18 cellular contexts compared by ENCODE assay signal in the genomic region with DNA sequence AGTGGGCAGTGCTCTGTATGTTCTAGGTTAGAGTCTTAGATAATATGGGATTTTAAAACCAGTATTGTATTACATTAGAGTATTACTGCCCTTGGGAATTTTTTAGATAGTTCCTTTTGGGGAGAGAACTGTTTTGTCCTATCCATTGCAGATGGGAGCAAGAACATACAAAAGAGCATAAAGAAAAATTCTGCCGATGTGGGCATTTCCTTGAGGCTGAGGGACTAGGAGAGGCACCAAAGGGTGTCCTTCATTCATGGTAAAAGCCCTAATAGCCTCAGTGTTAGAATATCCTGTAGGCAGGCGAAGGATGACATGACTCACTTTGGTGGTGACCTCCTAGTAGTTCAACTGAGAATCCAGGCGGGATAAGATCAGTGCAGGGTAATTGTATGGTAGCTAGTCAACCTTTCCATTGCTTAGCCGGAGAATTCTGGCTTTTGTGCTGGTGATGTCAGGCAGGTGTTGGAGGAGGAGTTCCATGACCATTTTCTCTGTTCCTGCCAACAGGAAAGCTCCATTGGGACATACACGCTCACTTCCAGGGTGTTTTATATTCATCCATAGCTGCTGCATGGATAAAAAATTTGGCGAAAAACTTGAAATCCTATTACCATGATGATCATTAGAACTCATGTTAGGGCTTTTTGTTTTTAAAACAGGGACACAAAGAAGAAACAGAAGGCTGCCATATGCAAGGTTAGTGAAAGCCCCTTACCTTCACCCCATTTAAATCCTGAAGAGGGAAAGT. TPM values are rescaled to one million over a fixed set of nuclear protein-coding genes. Genes with fewer than 3 reads are reported as not detected.
DNase-seq lines count a peak whose midpoint lies in the region; ATAC-seq, FAIRE-seq and TF ChIP-seq lines count a peak whose summit lies in the region.
"Had no signal": no experiment of that assay in that cellular context is flagged by ENCODE, and none has a peak within 500 bp of the region (broad histone marks: within the 10 kb centered on the region; RNA-seq: fewer than 3 reads in every experiment).

No MANE protein-coding gene starts in this region.

- DNase-seq in heart left ventricle (no peak), Right ventricle myocardium superior (no peak), K562 (ENCODE audit: extremely low read depth in 1 of 4, low spot score in 3 of 4) (peak; percentile 54 to 83 (median 70)), keratinocyte (ENCODE audit: low read depth, low spot score) (no peak), type B pancreatic cell (ENCODE audit: extremely low spot score, unreplicated experiment) (no peak), mesenteric fat pad (ENCODE audit: low spot score) (no peak)
- DNase-seq in activated naive CD4-positive, alpha-beta T cell treated with anti-CD3 and anti-CD28 coated beads, Interleukin-2, amount 50 U/mL, for 72 hours (ENCODE audit: low spot score in 2 of 2), result no peak
- DNase-seq: ACHN; CD8-positive, alpha-beta T cell; cerebellar nuclear complex; hypothalamus; stimulated activated naive CD4-positive, alpha-beta T cell had no signal

- TF ChIP-seq CTCF in heart left ventricle (IDR thresholded peaks at IDR 0.05) (no peak), K562 (IDR thresholded peaks at IDR 0.05 in 2 of 3, conservative IDR thresholded peaks at IDR 0.05 in 1 of 3; ENCODE audit: insufficient read depth in 2 of 3, low read depth in 1 of 3, low read length in 3 of 3) (no peak), keratinocyte (optimal IDR thresholded peaks at IDR 0.05 in 1 of 3, IDR thresholded peaks at IDR 0.05 in 1 of 3, conservative IDR thresholded peaks at IDR 0.05 in 1 of 3; ENCODE audit: extremely low read depth in 1 of 3, insufficient read depth in 2 of 3, low read length in 3 of 3) (no peak), type B pancreatic cell (conservative IDR thresholded peaks at IDR 0.05) (no peak)

- H3K9me3 Mint-ChIP-seq in type B pancreatic cell, result no peaks in the 10 kb centered on the region
- no peaks in the 10 kb centered on the region for H3K9me3 Mint-ChIP-seq in stimulated activated memory B cell treated with anti-CD40 and anti-IgM and Interleukin-4, amounts not matched to agents 10 μg/mL and 1 μg/mL and 100 μg/mL, for 72 hours
- no peaks in the 10 kb centered on the region for H3K9me3 Mint-ChIP-seq in activated naive CD4-positive, alpha-beta T cell treated with anti-CD3 and anti-CD28 coated beads, Interleukin-2, amount 50 U/mL, for 72 hours
- H3K9me3 Mint-ChIP-seq: CD8-positive, alpha-beta T cell; memory B cell; neural crest cell had no signal

- CTCF ChIA-PET in K562 (lab: Yijun Ruan, JAX; ENCODE audit: low intra/inter-chr PET ratio), result no interaction called here

- H3K27me3 ChIP-seq in heart left ventricle, result no peaks in the 10 kb centered on the region
- H3K27me3 ChIP-seq in K562 (ENCODE audit: control insufficient read depth in 2 of 2, insufficient read depth in 2 of 2, low read length in 2 of 2), result no peaks in the 10 kb centered on the region
- no peaks in the 10 kb centered on the region for H3K27me3 ChIP-seq in keratinocyte (ENCODE audit: control insufficient read depth, extremely low read depth, insufficient read depth, low read length)

- TF ChIP-seq RAD21 in K562 (CRISPR knock-in tag; conservative IDR thresholded peaks at IDR 0.05 in 1 of 2, IDR thresholded peaks at IDR 0.05 in 1 of 2), result peak in 1 of 2 experiments; percentile 10; a peak in 1 of 4 replicates

- TF ChIP-seq POLR2A in heart left ventricle (IDR thresholded peaks at IDR 0.05), result no peak
- TF ChIP-seq POLR2A in K562 (conservative IDR thresholded peaks at IDR 0.05), result no peak

- no peak overlapping the region for H3K4me3 ChIP-seq in heart left ventricle
- H3K4me3 ChIP-seq in K562, result no peak overlapping the region
- H3K4me3 ChIP-seq in keratinocyte (ENCODE audit: control insufficient read depth in 2 of 3, extremely low read depth in 1 of 3, insufficient read depth in 2 of 3, low read depth in 1 of 3, low read length in 3 of 3), result no peak overlapping the region

- H3K27me3 Mint-ChIP-seq in type B pancreatic cell, result no peaks in the 10 kb centered on the region
- peaks cover 46% of the 10 kb centered on the region for H3K27me3 Mint-ChIP-seq in stimulated activated memory B cell treated with anti-CD40 and anti-IgM and Interleukin-4, amounts not matched to agents 10 μg/mL and 1 μg/mL and 100 μg/mL, for 72 hours

- no peaks in the 10 kb centered on the region for H3K36me3 Mint-ChIP-seq in type B pancreatic cell
- no peaks in the 10 kb centered on the region for H3K36me3 Mint-ChIP-seq in stimulated activated memory B cell treated with anti-CD40 and anti-IgM and Interleukin-4, amounts not matched to agents 10 μg/mL and 1 μg/mL and 100 μg/mL, for 72 hours
- no peaks in the 10 kb centered on the region for H3K36me3 Mint-ChIP-seq in activated naive CD4-positive, alpha-beta T cell treated with anti-CD3 and anti-CD28 coated beads, Interleukin-2, amount 50 U/mL, for 72 hours
- H3K36me3 Mint-ChIP-seq: CD8-positive, alpha-beta T cell; memory B cell had no signal

- H3K27ac Mint-ChIP-seq in type B pancreatic cell, result peak overlapping the region; percentile 34
- H3K27ac Mint-ChIP-seq in stimulated activated memory B cell treated with anti-CD40 and anti-IgM and Interleukin-4, amounts not matched to agents 10 μg/mL and 1 μg/mL and 100 μg/mL, for 72 hours, result no peak overlapping the region
- H3K27ac Mint-ChIP-seq in activated naive CD4-positive, alpha-beta T cell treated with anti-CD3 and anti-CD28 coated beads, Interleukin-2, amount 50 U/mL, for 72 hours, result no peak overlapping the region
- H3K27ac Mint-ChIP-seq: activated naive CD8-positive, alpha-beta T cell; CD8-positive, alpha-beta T cell; memory B cell had no signal

- POLR2A ChIA-PET in K562 (lab: Yijun Ruan, JAX), result interaction anchor here (0.6 to 1.7 kb wide), 5 partner anchors 9 to 234 kb away, joined by 3 to 5 read pairs (median 3); a partner anchor contains a TSS

- H3K79me2 ChIP-seq in K562 (ENCODE audit: control insufficient read depth, insufficient read depth, low read length) (no peaks in the 10 kb centered on the region), keratinocyte (ENCODE audit: control insufficient read depth, insufficient read depth, low read length) (peaks cover 66% of the 10 kb centered on the region)

- H3K36me3 ChIP-seq in heart left ventricle, result peaks cover 0 to 5% (median 0%) of the 10 kb centered on the region in 9 donors
- no peaks in the 10 kb centered on the region for H3K36me3 ChIP-seq in K562 (ENCODE audit: control insufficient read depth, insufficient read depth, low read length)
- H3K36me3 ChIP-seq in keratinocyte (ENCODE audit: control insufficient read depth in 2 of 2, extremely low read depth in 1 of 2, insufficient read depth in 2 of 2, low read length in 2 of 2), result peaks cover 0 to 5% of the 10 kb centered on the region in 2 experiments

- H3K9me3 ChIP-seq in heart left ventricle (no peaks in the 10 kb centered on the region), K562 (replicated peaks; ENCODE audit: control insufficient read depth, insufficient read depth, low read depth, low read length) (no peaks in the 10 kb centered on the region), keratinocyte (ENCODE audit: control insufficient read depth, low read depth, low read length) (no peaks in the 10 kb centered on the region)

- H3K4me1 Mint-ChIP-seq in type B pancreatic cell (ENCODE audit: unreplicated experiment), result peaks cover 14% of the 10 kb centered on the region
- H3K4me1 Mint-ChIP-seq in stimulated activated memory B cell treated with anti-CD40 and anti-IgM and Interleukin-4, amounts not matched to agents 10 μg/mL and 1 μg/mL and 100 μg/mL, for 72 hours, result no peaks in the 10 kb centered on the region
- H3K4me1 Mint-ChIP-seq: memory B cell had no signal

- H3K4me1 ChIP-seq in heart left ventricle (peaks cover 16 to 100% (median 94%) of the 10 kb centered on the region in 12 donors), K562 (replicated peaks in 1 of 2; ENCODE audit: control insufficient read depth in 2 of 2, insufficient read depth in 2 of 2, low read length in 2 of 2) (peaks cover 10 to 45% of the 10 kb centered on the region in 2 experiments), keratinocyte (ENCODE audit: control insufficient read depth, extremely low read depth, insufficient read depth, low read length) (peaks cover 77% of the 10 kb centered on the region)

- H3K4me2 ChIP-seq in K562 (ENCODE audit: insufficient read depth, low read length), result peak overlapping the region; percentile 17; the same call in 1 of the 2 replicates
- H3K4me2 ChIP-seq in keratinocyte (ENCODE audit: control insufficient read depth, extremely low read depth, insufficient read depth, low read depth, low read length), result peak overlapping the region; percentile 72

- peak in 3 of 4 donors; percentile 59 to 63 (median 59) for ATAC-seq in heart left ventricle
- no peak for ATAC-seq in Right ventricle myocardium superior (ENCODE audit: poor library complexity)
- peak; percentile 92 for ATAC-seq in K562
- ATAC-seq in stimulated activated memory B cell treated with anti-CD40 and anti-IgM and Interleukin-4, amounts not matched to agents 10 μg/mL and 1 μg/mL and 100 μg/mL, for 72 hours, result no peak
- no peak for ATAC-seq in activated naive CD4-positive, alpha-beta T cell treated with anti-CD3 and anti-CD28 coated beads, Interleukin-2, amount 50 U/mL, for 72 hours
- ATAC-seq: CD8-positive, alpha-beta T cell had no signal

- FAIRE-seq in K562 (lab: Jason Lieb, UNC) (peak; percentile 88), keratinocyte (lab: Jason Lieb, UNC) (no peak)
- FAIRE-seq: G401.6, GM19239 had no signal

- H2AFZ ChIP-seq in K562 (ENCODE audit: low read depth, low read length), result no peak overlapping the region
- H2AFZ ChIP-seq in keratinocyte (ENCODE audit: control insufficient read depth, low read length), result no peak overlapping the region

- in situ Hi-C loops in K562 (cut with MboI), result no loop called here

- H3K9ac ChIP-seq in K562 (ENCODE audit: insufficient read depth in 1 of 2, low read depth in 2 of 2, low read length in 2 of 2) (no peak overlapping the region), keratinocyte (ENCODE audit: control insufficient read depth, extremely low read depth, insufficient read depth, low read length) (peak overlapping the region; percentile 53)

- BruUV-seq in K562 (replicated peaks; lab: Mats Ljungman, UMichigan), result no TSS peak

- dilution Hi-C loops in keratinocyte (cut with MboI; ENCODE audit: extremely low pct_ligation_motif_present, low sequenced_read_pairs), result no loop called here

- H3K27ac ChIP-seq in heart left ventricle, result peak overlapping the region in 8 of 12 donors; percentile 3 to 36 (median 29)
- 0 out of 3 replicates have a peak overlapping the region, but pooled peaks have one; percentile 35 for H3K27ac ChIP-seq in K562 (ENCODE audit: extremely low read depth, low read depth, low read length)
- H3K27ac ChIP-seq in keratinocyte (ENCODE audit: control insufficient read depth, insufficient read depth, low read length), result peak overlapping the region; percentile 92

- WGBS in heart left ventricle, 4 donors, result 53 to 69% (median 68%) methylated on average over 6 of the region's 6 CpGs
- 26% methylated on average over 6 of the region's 6 CpGs for WGBS in K562 (ENCODE audit: insufficient coverage, low coverage, missing lambda C conversion rate)

- no peaks in the 10 kb centered on the region for H4K20me1 ChIP-seq in K562 (replicated peaks; ENCODE audit: control insufficient read depth, insufficient read depth, low read length)
- no peaks in the 10 kb centered on the region for H4K20me1 ChIP-seq in keratinocyte (ENCODE audit: control insufficient read depth, extremely low read depth, insufficient read depth, low read length)

- H3K4me3 Mint-ChIP-seq in type B pancreatic cell, result no peak overlapping the region
- no peak overlapping the region for H3K4me3 Mint-ChIP-seq in stimulated activated memory B cell treated with anti-CD40 and anti-IgM and Interleukin-4, amounts not matched to agents 10 μg/mL and 1 μg/mL and 100 μg/mL, for 72 hours
- H3K4me3 Mint-ChIP-seq: activated naive CD8-positive, alpha-beta T cell; CD8-positive, alpha-beta T cell; memory B cell; neural crest cell had no signal

- intact Hi-C loops in heart left ventricle (cut with DNase I) (no loop called here), Right ventricle myocardium superior (cut with DNase I) (no loop called here), K562 (cut with micrococcal nuclease) (no loop called here)

- H3K9me1 ChIP-seq in K562 (ENCODE audit: control insufficient read depth, insufficient read depth, low read length) (no peaks in the 10 kb centered on the region), keratinocyte (ENCODE audit: control insufficient read depth, extremely low read depth, insufficient read depth, low read length) (no peaks in the 10 kb centered on the region)

- TF ChIP-seq EP300 in K562 (IDR thresholded peaks at IDR 0.05; ENCODE audit: low read length), result peak; percentile 57

RNA-seq across cellular contexts. Expression of a gene that starts 28.1 kb away (rescaled TPM):
- total RNA-seq in heart left ventricle, result 100 to 1,000 TPM; 194 to 790 (median 216) TPM
- 100 to 1,000 TPM in 1 of 2 donors, 10 to 100 TPM in 1; 93.6 to 153 TPM for polyA plus RNA-seq in heart left ventricle
- 200 TPM for total RNA-seq in Right ventricle myocardium superior
- 16.7 and 39.1 TPM in 2 replicates for total RNA-seq in K562 (2011; cell fraction: chromatin; rRNA removed; ENCODE audit: low replicate concordance)
- 11.2 and 15.0 TPM in 2 replicates for total RNA-seq in K562 (2011; cell fraction: nucleolus; rRNA removed)
- 13.9 and 14.0 TPM in 2 replicates for total RNA-seq in K562 (2011; cell fraction: nucleoplasm; rRNA removed)
- 1.8 and 4.3 TPM in 2 replicates for total RNA-seq in K562 (2014; rRNA removed)
- total RNA-seq in K562 (2014; rRNA removed; fragmentation: Illumina TruSeq; extraction: Trizol), result 2.6 and 4.1 TPM in 2 replicates
- total RNA-seq in K562 (2015; rRNA removed; fragmentation: Illumina TruSeq; extraction: Trizol), result 5.3 and 5.6 TPM in 2 replicates
- 9.9 and 11.2 TPM in 2 replicates for total RNA-seq in K562 (2021)
- polyA plus RNA-seq in K562 (2011; rRNA removed), result 4.1 and 14.1 TPM in 2 replicates
- polyA plus RNA-seq in K562 (2011; cell fraction: cytosol; rRNA removed), result 3.4 and 4.8 TPM in 2 replicates
- polyA plus RNA-seq in K562 (2011; cell fraction: nucleus; rRNA removed), result 15.8 and 17.6 TPM in 2 replicates
- polyA plus RNA-seq in K562 (2012), result 13.3 and 35.0 TPM in 2 replicates
- polyA plus RNA-seq in K562 (2014; fragmentation: Illumina TruSeq; extraction: Trizol), result 4.6 and 6.2 TPM in 2 replicates
- under 1 TPM; 0.25 to 0.56 TPM for polyA plus RNA-seq in K562 (2014; fragmentation: Nextera tagmentation; extraction: Ambion mirVana)
- 2.9 and 3.6 TPM in 2 replicates for polyA plus RNA-seq in K562 (2014; rRNA removed)
- 6.0 and 12.7 TPM in 2 replicates for polyA minus RNA-seq in K562 (2011; rRNA and poly(A)+ RNA removed)
- 6.8 and 16.1 TPM in 2 replicates for polyA minus RNA-seq in K562 (2011; cell fraction: cytosol; rRNA and poly(A)+ RNA removed)
- polyA minus RNA-seq in K562 (2011; cell fraction: nucleus; rRNA and poly(A)+ RNA removed), result 14.5 and 17.2 TPM in 2 replicates
- polyA plus RNA-seq in keratinocyte, result 91.0 to 153 TPM (median 96.7 TPM) in 3 replicates
- polyA plus RNA-seq in keratinocyte (2011; ENCODE audit: low read depth), result 38.1 TPM
- polyA plus RNA-seq in keratinocyte (2011; cell fraction: cytosol; rRNA removed), result 102 and 135 TPM in 2 replicates
- polyA plus RNA-seq in keratinocyte (2011; cell fraction: nucleus; rRNA removed), result 154 and 178 TPM in 2 replicates
- 76.1 and 76.9 TPM in 2 replicates for polyA plus RNA-seq in keratinocyte (2012; ENCODE audit: low replicate concordance)
- 99.9 to 166 TPM (median 147 TPM) in 3 replicates for polyA minus RNA-seq in keratinocyte
- polyA minus RNA-seq in keratinocyte (2011; cell fraction: cytosol; rRNA and poly(A)+ RNA removed), result 168 TPM
- 123 and 210 TPM in 2 replicates for polyA minus RNA-seq in keratinocyte (2011; cell fraction: nucleus; rRNA and poly(A)+ RNA removed)
- 59.8 and 362 TPM in 2 replicates for total RNA-seq in type B pancreatic cell (ENCODE audit: low replicate concordance)
- 717 TPM for total RNA-seq in mesenteric fat pad
- total RNA-seq in activated naive CD4-positive, alpha-beta T cell treated with anti-CD3 and anti-CD28 coated beads, Interleukin-2, amount 50 U/mL, for 72 hours, result 1 to 10 TPM; 1.8 to 6.5 TPM

Comparison
In these comparisons a context has a peak if more than half of its experiments do, and no peak if none do; other contexts are left out.
1. ATAC-seq: peak in heart left ventricle (3 of 4) and K562 (single experiment); none in Right ventricle myocardium superior (single experiment), stimulated activated memory B cell treated with anti-CD40 and anti-IgM and Interleukin-4, amounts not matched to agents 10 μg/mL and 1 μg/mL and 100 μg/mL, for 72 hours (single experiment) and activated naive CD4-positive, alpha-beta T cell treated with anti-CD3 and anti-CD28 coated beads, Interleukin-2, amount 50 U/mL, for 72 hours (0 of 2).
2. DNase-seq: peak in K562 (4 of 4); none in heart left ventricle (0 of 5), Right ventricle myocardium superior (single experiment), keratinocyte (single experiment), type B pancreatic cell (single experiment), mesenteric fat pad (single experiment) and activated naive CD4-positive, alpha-beta T cell treated with anti-CD3 and anti-CD28 coated beads, Interleukin-2, amount 50 U/mL, for 72 hours (0 of 2).
3. H3K27ac ChIP-seq: peak in every context shown above with its lines; median percentile 92 in keratinocyte; 35 in K562; 29 in heart left ventricle.